Comparison of ENCODE assay signal across 9 cellular contexts in the genomic region with DNA sequence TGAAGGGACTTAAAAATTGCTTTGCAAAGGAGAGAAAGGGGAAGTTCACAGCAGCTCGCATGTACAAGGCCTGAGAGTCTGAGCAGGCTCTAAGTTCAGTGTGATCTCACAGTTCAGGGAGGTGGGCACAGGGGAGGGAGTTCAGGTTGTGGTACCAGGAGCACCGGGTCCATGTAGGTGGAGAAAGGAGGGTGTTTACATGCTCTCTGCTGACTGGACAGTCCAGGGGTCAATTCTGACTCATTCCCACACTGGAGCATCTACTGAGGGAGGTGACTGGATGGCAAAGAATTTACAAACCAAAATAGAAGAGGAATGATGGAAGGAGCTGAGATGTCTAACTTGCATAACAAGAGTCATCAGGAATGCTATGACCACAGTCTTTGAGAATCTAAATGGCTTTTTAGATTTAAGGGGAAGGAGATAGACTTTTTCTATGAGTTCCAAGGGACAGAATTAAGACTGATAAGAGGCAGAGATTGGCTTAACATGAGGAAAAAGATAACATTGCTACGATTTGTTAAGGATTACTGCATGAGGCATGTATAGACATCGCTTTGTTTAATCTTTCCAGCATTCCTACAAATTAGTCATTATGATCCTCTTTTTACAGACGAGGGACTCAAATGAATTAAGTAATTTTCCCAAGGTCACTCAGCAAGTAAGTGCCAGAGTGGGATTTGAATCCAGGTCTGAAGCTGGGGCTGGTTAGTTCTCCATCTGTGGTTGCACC. TPM values are rescaled to one million over a fixed set of nuclear protein-coding genes. Genes with fewer than 3 reads are reported as not detected.
DNase-seq lines count a peak whose midpoint lies in the region; ATAC-seq and TF ChIP-seq lines count a peak whose summit lies in the region.
"Had no signal": no experiment of that assay in that cellular context is flagged by ENCODE, and none has a peak within 500 bp of the region (broad histone marks: within the 10 kb centered on the region; RNA-seq: fewer than 3 reads in every experiment).

No MANE protein-coding gene starts in this region.

- TF ChIP-seq CTCF in AG10803 (conservative IDR thresholded peaks at IDR 0.05; ENCODE audit: low read length) (no peak), cardiac fibroblast (IDR thresholded peaks at IDR 0.05; ENCODE audit: low read depth, low read length) (no peak), mucosa of descending colon (IDR thresholded peaks at IDR 0.05) (no peak)

- no peaks in the 10 kb centered on the region for H3K9me3 ChIP-seq in mucosa of descending colon

- intact Hi-C loops in mucosa of descending colon (cut with DNase I, micrococcal nuclease), result no loop called here

- no peaks in the 10 kb centered on the region for H3K4me1 ChIP-seq in mucosa of descending colon (ENCODE audit: low read depth)

- ATAC-seq in mucosa of descending colon (peak; percentile 35), GM21528 (IDR thresholded peaks at IDR 0.05; ENCODE audit: low FRiP score, unreplicated experiment) (no peak), GM19035 (IDR thresholded peaks at IDR 0.05; ENCODE audit: unreplicated experiment) (no peak), HG02571 (IDR thresholded peaks at IDR 0.05; ENCODE audit: unreplicated experiment) (no peak)

- no peak overlapping the region for H3K4me3 ChIP-seq in AG10803 (ENCODE audit: low read length)
- no peak overlapping the region for H3K4me3 ChIP-seq in cardiac fibroblast (replicated peaks in 1 of 2; ENCODE audit: low read depth in 2 of 2, low read length in 2 of 2)
- H3K4me3 ChIP-seq in mucosa of descending colon, result no peak overlapping the region

- no peaks in the 10 kb centered on the region for H3K36me3 ChIP-seq in mucosa of descending colon (ENCODE audit: low read depth)

- DNase-seq in AG10803 (ENCODE audit: low read depth) (peak; percentile 95), LHCN-M2 (ENCODE audit: low read depth) (peak; percentile 97), cardiac fibroblast (ENCODE audit: low read depth in 2 of 2) (peak; percentile 84 to 98), mucosa of descending colon (no peak), NCI-H1436 treated with DMSO at 0.1 percent for 48 hours (lab: John Stamatoyannopoulos, UW) (no peak)
- DNase-seq: activated naive CD4-positive, alpha-beta T cell treated with anti-CD3 and anti-CD28 coated beads, Interleukin-2, amount 50 U/mL, for 16 hours had no signal

RNA-seq across cellular contexts. Expression of a gene that starts 29.9 kb away (rescaled TPM):
- total RNA-seq in LHCN-M2 (2014; rRNA removed), result 26.2 and 26.4 TPM in 2 replicates
- 6.9 TPM for polyA plus RNA-seq in LHCN-M2 (2012)
- 10 to 100 TPM; 10.2 to 14.3 (median 12.0) TPM for total RNA-seq in mucosa of descending colon

RNA-seq across cellular contexts. Expression of a gene that starts 30.2 kb away (rescaled TPM):
- 52.5 and 70.2 TPM in 2 replicates for total RNA-seq in LHCN-M2 (2014; rRNA removed)
- 88.1 TPM for polyA plus RNA-seq in LHCN-M2 (2012)
- 10 to 100 TPM; 43.9 to 58.5 (median 58.3) TPM for total RNA-seq in mucosa of descending colon

RNA-seq across cellular contexts. Expression of a gene that starts 47.4 kb away (rescaled TPM):
- total RNA-seq in LHCN-M2 (2014; rRNA removed) (10.2 and 10.6 TPM in 2 replicates), mucosa of descending colon (10 to 100 TPM in 1 of 3 donors, 1 to 10 TPM in 2; 9.4 to 12.7 (median 9.7) TPM)
- 6.1 TPM for polyA plus RNA-seq in LHCN-M2 (2012)

Comparison
In these comparisons a context has a peak if more than half of its experiments do, and no peak if none do; other contexts are left out.
1. DNase-seq: peak in AG10803 (single experiment), LHCN-M2 (single experiment) and cardiac fibroblast (2 of 2); none in mucosa of descending colon (0 of 3) and NCI-H1436 treated with DMSO at 0.1 percent for 48 hours (single experiment).